In genomic region chr6:78830810-78831209, GRCh38 we compare ENCODE assay signal across 17 cellular contexts. TPM values are rescaled to one million over a fixed set of nuclear protein-coding genes. Genes with fewer than 3 reads are reported as not detected.
DNase-seq lines count a peak whose midpoint lies in the region; ATAC-seq, FAIRE-seq and TF ChIP-seq lines count a peak whose summit lies in the region.
"Had no signal": no experiment of that assay in that cellular context is flagged by ENCODE, and none has a peak within 500 bp of the region (broad histone marks: within the 10 kb centered on the region; RNA-seq: fewer than 3 reads in every experiment).

No MANE protein-coding gene starts in this region.

- intact Hi-C loops in left colon (cut with DNase I, micrococcal nuclease): no loop called here

- no peak overlapping the region for H3K4me3 Mint-ChIP-seq in nephron progenitor cell
- H3K4me3 Mint-ChIP-seq in CD8-positive, alpha-beta memory T cell: no peak overlapping the region
- no peak overlapping the region for H3K4me3 Mint-ChIP-seq in activated T-cell treated with anti-CD3 and anti-CD28 coated beads, Interleukin-2, amount 50 U/mL, for 24 hours
- H3K4me3 Mint-ChIP-seq: CD4-positive, alpha-beta memory T cell had no signal

- TF ChIP-seq CTCF in nephron progenitor cell (IDR thresholded peaks at IDR 0.05): no peak

- no peak overlapping the region for H3K4me3 ChIP-seq in small intestine (ENCODE audit: low read depth in 1 of 2, low read length in 2 of 2)
- no peak overlapping the region for H3K4me3 ChIP-seq in CD8-positive, alpha-beta memory T cell (ENCODE audit: low read length)

- 17 to 63% (median 36%) methylated on average over 2 of the region's 2 CpGs for WGBS in small intestine, 3 donors

- peak overlapping the region; percentile 1 for H3K27ac Mint-ChIP-seq in nephron progenitor cell
- H3K27ac Mint-ChIP-seq in CD8-positive, alpha-beta memory T cell: no peak overlapping the region
- no peak overlapping the region for H3K27ac Mint-ChIP-seq in activated T-cell treated with anti-CD3 and anti-CD28 coated beads, Interleukin-2, amount 50 U/mL, for 24 hours
- H3K27ac Mint-ChIP-seq: CD4-positive, alpha-beta memory T cell had no signal

- ATAC-seq in left colon: peak; percentile 97
- no peak for ATAC-seq in HG03571 (IDR thresholded peaks at IDR 0.05; ENCODE audit: unreplicated experiment)

- CTCF ChIA-PET in CD8-positive, alpha-beta memory T cell (lab: Charles Lee): no interaction called here

- no peaks in the 10 kb centered on the region for H3K4me1 Mint-ChIP-seq in nephron progenitor cell
- H3K4me1 Mint-ChIP-seq in CD8-positive, alpha-beta memory T cell: no peaks in the 10 kb centered on the region
- H3K4me1 Mint-ChIP-seq in activated T-cell treated with anti-CD3 and anti-CD28 coated beads, Interleukin-2, amount 50 U/mL, for 24 hours (ENCODE audit: low read depth): no peaks in the 10 kb centered on the region
- H3K4me1 Mint-ChIP-seq: CD4-positive, alpha-beta memory T cell had no signal

- H3K36me3 ChIP-seq in small intestine (ENCODE audit: control insufficient read depth in 2 of 2, insufficient read depth in 2 of 2, low read length in 2 of 2): no peaks in the 10 kb centered on the region
- H3K36me3 ChIP-seq in CD8-positive, alpha-beta memory T cell (ENCODE audit: insufficient read depth, low read length): no peaks in the 10 kb centered on the region

- H3K9me3 Mint-ChIP-seq in nephron progenitor cell: no peaks in the 10 kb centered on the region
- H3K9me3 Mint-ChIP-seq in CD8-positive, alpha-beta memory T cell: no peaks in the 10 kb centered on the region
- no peaks in the 10 kb centered on the region for H3K9me3 Mint-ChIP-seq in activated T-cell treated with anti-CD3 and anti-CD28 coated beads, Interleukin-2, amount 50 U/mL, for 24 hours
- H3K9me3 Mint-ChIP-seq: CD4-positive, alpha-beta memory T cell had no signal

- no peak for DNase-seq in left colon
- DNase-seq in nephron progenitor cell: no peak
- peak; percentile 85 for DNase-seq in small intestine
- DNase-seq in CD8-positive, alpha-beta memory T cell: no peak
- DNase-seq in NCI-H345 (lab: John Stamatoyannopoulos, UW): no peak
- no peak for DNase-seq in activated T-cell treated with anti-CD3 and anti-CD28 coated beads, Interleukin-2, amount 50 U/mL, for 24 hours
- DNase-seq: C1 segment of cervical spinal cord; Caco-2; CD4-positive, alpha-beta memory T cell; DMS153; DND-41; H7; HCEC 1CT had no signal

- H3K9me3 ChIP-seq in small intestine (ENCODE audit: control insufficient read depth, low read depth): no peaks in the 10 kb centered on the region
- no peaks in the 10 kb centered on the region for H3K9me3 ChIP-seq in CD8-positive, alpha-beta memory T cell (ENCODE audit: low read length)
- H3K9me3 ChIP-seq: Caco-2 had no signal

- POLR2A ChIA-PET in CD8-positive, alpha-beta memory T cell (lab: Charles Lee): no interaction called here

- no peak overlapping the region for H3K27ac ChIP-seq in small intestine (ENCODE audit: low read depth in 1 of 2, low read length in 1 of 2)
- no peak overlapping the region for H3K27ac ChIP-seq in CD8-positive, alpha-beta memory T cell (ENCODE audit: low read depth, low read length)

- H3K36me3 Mint-ChIP-seq in nephron progenitor cell (ENCODE audit: low read depth): no peaks in the 10 kb centered on the region
- no peaks in the 10 kb centered on the region for H3K36me3 Mint-ChIP-seq in CD8-positive, alpha-beta memory T cell
- H3K36me3 Mint-ChIP-seq in activated T-cell treated with anti-CD3 and anti-CD28 coated beads, Interleukin-2, amount 50 U/mL, for 24 hours (ENCODE audit: low read depth): no peaks in the 10 kb centered on the region
- H3K36me3 Mint-ChIP-seq: CD4-positive, alpha-beta memory T cell had no signal

- no peaks in the 10 kb centered on the region for H3K27me3 Mint-ChIP-seq in nephron progenitor cell (ENCODE audit: low read depth, poor library complexity)
- peaks cover 0 to 20% of the 10 kb centered on the region in 2 donors for H3K27me3 Mint-ChIP-seq in CD8-positive, alpha-beta memory T cell
- H3K27me3 Mint-ChIP-seq in activated T-cell treated with anti-CD3 and anti-CD28 coated beads, Interleukin-2, amount 50 U/mL, for 24 hours: peaks cover 25% of the 10 kb centered on the region

- H3K27me3 ChIP-seq in small intestine (ENCODE audit: control insufficient read depth in 2 of 2, insufficient read depth in 2 of 2, low read length in 2 of 2): no peaks in the 10 kb centered on the region
- H3K27me3 ChIP-seq in CD8-positive, alpha-beta memory T cell (ENCODE audit: insufficient read depth, low read length, poor library complexity, severe bottlenecking): no peaks in the 10 kb centered on the region

- no peaks in the 10 kb centered on the region for H3K4me1 ChIP-seq in small intestine (ENCODE audit: control insufficient read depth in 2 of 2, insufficient read depth in 1 of 2, low read depth in 1 of 2, low read length in 1 of 2)
- no peaks in the 10 kb centered on the region for H3K4me1 ChIP-seq in CD8-positive, alpha-beta memory T cell (ENCODE audit: insufficient read depth, low read length)
- H3K4me1 ChIP-seq: Caco-2 had no signal

- no peak for FAIRE-seq in small intestine (lab: Jason Lieb, UNC)
- FAIRE-seq: G401.6, GM12892, H1 had no signal

RNA-seq across cellular contexts. Expression of gene IRAK1BP1, which starts 36.5 kb away (rescaled TPM):
- total RNA-seq in left colon: 1 to 10 TPM; 2.0 to 3.0 TPM
- 1 to 10 TPM in 1 of 3 donors, under 1 TPM in 2; 0.22 to 2.2 (median 0.27) TPM for polyA plus RNA-seq in small intestine
- 1 to 10 TPM; 2.9 to 3.1 TPM for total RNA-seq in CD8-positive, alpha-beta memory T cell
- polyA plus RNA-seq in CD8-positive, alpha-beta memory T cell: 0.99 TPM
